Comparison of ENCODE assay signal across 11 cellular contexts in genomic region chr13:66659291-66660012, GRCh38.
DNase-seq lines count a peak whose midpoint lies in the region; ATAC-seq and TF ChIP-seq lines count a peak whose summit lies in the region.
"Had no signal": no experiment of that assay in that cellular context is flagged by ENCODE, and none has a peak within 500 bp of the region (broad histone marks: within the 10 kb centered on the region; RNA-seq: fewer than 3 reads in every experiment).

No MANE protein-coding gene starts in this region.

- intact Hi-C loops in Panc1 (cut with micrococcal nuclease; ENCODE audit: unreplicated experiment) (no loop called here), gastrocnemius medialis (cut with DNase I; ENCODE audit: low total_unique reads) (no loop called here)

- TF ChIP-seq CTCF in Panc1 (IDR thresholded peaks at IDR 0.05) (no peak), gastrocnemius medialis (IDR thresholded peaks at IDR 0.05 in 4 of 5, conservative IDR thresholded peaks at IDR 0.05 in 1 of 5) (no peak)

- ATAC-seq in GM19351 (IDR thresholded peaks at IDR 0.05; ENCODE audit: unreplicated experiment): peak; percentile 63
- peak; percentile 54 for ATAC-seq in HG02763 (IDR thresholded peaks at IDR 0.05; ENCODE audit: unreplicated experiment)
- peak; percentile 59 for ATAC-seq in Panc1
- peak in 1 of 2 donors; percentile 75 for ATAC-seq in gastrocnemius medialis

- BruUV-seq in Panc1 (replicated peaks; lab: Mats Ljungman, UMichigan): no TSS peak

- peak overlapping the region in 1 of 2 experiments; percentile 41; a peak in 2 of 4 replicates for H3K4me3 ChIP-seq in Panc1 (ENCODE audit: low read depth in 2 of 2, low read length in 2 of 2)
- H3K4me3 ChIP-seq in gastrocnemius medialis: no peak overlapping the region

- POLR2A ChIA-PET in Panc1 (lab: Charles Lee): no interaction called here

- in situ Hi-C loops in Panc1 (cut with HindIII; ENCODE audit: low pct_unique_long_range_greater_than_20kb, low sequenced_read_pairs) (no loop called here), gastrocnemius medialis (cut with MboI; ENCODE audit: low sequenced_read_pairs in 4 of 4) (no loop called here)

- CTCF ChIA-PET in Panc1 (lab: Charles Lee): no interaction called here

- H3K4me1 ChIP-seq in Panc1 (ENCODE audit: control insufficient read depth, insufficient read depth, low read length) (peaks cover 15% of the 10 kb centered on the region), gastrocnemius medialis (peaks cover 6 to 27% of the 10 kb centered on the region in 2 donors)

- peak overlapping the region; percentile 59 for H3K27ac ChIP-seq in Panc1 (ENCODE audit: low read length)
- peak overlapping the region in 3 of 4 donors; percentile 38 to 57 (median 47) for H3K27ac ChIP-seq in gastrocnemius medialis

- no peaks in the 10 kb centered on the region for H3K36me3 ChIP-seq in Panc1 (ENCODE audit: control insufficient read depth, insufficient read depth, low read length)
- H3K36me3 ChIP-seq in gastrocnemius medialis: no peaks in the 10 kb centered on the region

- DNase-seq in Panc1 (ENCODE audit: low read depth, low spot score) (no peak), gastrocnemius medialis (no peak), ecto neural progenitor cell (ENCODE audit: low spot score) (no peak), NCI-H524 (lab: John Stamatoyannopoulos, UW) (no peak)
- DNase-seq in activated effector memory CD4-positive, alpha-beta T cell treated with Interleukin-2 at 50 U/mL for 16 hours: no peak
- DNase-seq: activated CD4-positive, alpha-beta T cell treated with anti-CD3 and anti-CD28 coated beads for 4 hours; left cardiac atrium; NCI-H446 treated with DMSO at 0.1 percent for 48 hours; stimulated activated CD4-positive, alpha-beta T cell treated with anti-CD3 and anti-CD28 coated beads, Interleukin-4, amount 100 ng/mL, for 4 hours had no signal

- H3K9me3 ChIP-seq in Panc1 (ENCODE audit: control insufficient read depth, insufficient read depth, low read depth, low read length): no peaks in the 10 kb centered on the region
- no peaks in the 10 kb centered on the region for H3K9me3 ChIP-seq in gastrocnemius medialis

- no peak for TF ChIP-seq POLR2A in gastrocnemius medialis (IDR thresholded peaks at IDR 0.05)

- no peaks in the 10 kb centered on the region for H3K27me3 ChIP-seq in Panc1 (ENCODE audit: control insufficient read depth, insufficient read depth, low read length)
- no peaks in the 10 kb centered on the region for H3K27me3 ChIP-seq in gastrocnemius medialis
